1 cellular context compared by ENCODE assay signal in the genomic region with DNA sequence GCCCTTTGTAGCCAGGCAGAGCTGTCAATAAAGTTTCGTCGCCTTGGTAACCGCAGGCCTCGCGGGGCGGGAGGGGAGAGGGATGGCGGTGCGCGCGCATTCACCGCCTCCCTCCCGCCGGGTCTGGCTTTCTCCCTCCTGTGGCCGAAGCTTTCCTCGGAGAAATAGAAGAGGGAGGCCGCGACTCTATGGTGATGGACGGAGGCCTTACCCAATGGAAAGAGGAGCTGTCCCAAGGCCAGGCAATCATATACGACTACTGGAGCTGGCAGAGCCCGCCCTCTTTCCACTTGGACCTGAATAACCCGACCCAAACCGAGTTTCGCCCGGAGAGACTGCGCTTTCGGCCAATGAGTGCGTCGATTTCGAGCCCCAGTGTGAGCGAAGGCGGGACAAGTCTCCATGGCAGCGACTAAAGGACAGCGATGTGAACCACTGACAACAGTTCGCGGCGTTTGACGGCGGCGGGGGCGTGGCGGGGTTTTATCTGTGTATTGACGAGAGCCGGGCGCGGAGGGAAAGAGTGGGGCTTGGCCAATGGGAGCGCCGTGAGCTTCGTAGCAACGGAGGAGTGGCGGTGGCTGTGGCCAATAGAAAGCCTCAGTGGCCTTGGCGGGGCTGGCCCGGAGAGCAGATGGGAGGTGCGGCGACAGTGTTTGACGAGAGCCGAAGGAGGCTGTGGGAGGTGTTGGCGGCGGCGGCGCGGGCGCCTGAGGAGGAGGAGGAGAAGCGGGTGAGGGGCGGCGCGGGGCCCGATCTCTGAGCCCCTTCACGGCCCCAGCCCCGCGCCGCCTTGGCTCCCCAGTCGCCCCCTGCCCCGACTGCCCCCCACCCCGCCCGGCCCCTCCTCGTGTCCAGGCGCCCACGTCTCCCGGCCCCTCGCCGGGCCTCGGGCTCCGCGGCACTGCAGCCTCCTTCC.
A peak's percentile ranks its signal among the peaks of the same experiment; 100 is the strongest.
TF ChIP-seq lines count a peak whose summit lies in the region.

A gene (plus strand): TSS at position 652 of the 919 bp plus-strand sequence. CDS start 2,061 bp downstream, outside the sequence.

TF ChIP-seq in K562, 482 proteins besides CTCF, POLR2A, EP300 and RAD21 (continued from another document and continues in another):
- TF ChIP-seq, protein P1, sequence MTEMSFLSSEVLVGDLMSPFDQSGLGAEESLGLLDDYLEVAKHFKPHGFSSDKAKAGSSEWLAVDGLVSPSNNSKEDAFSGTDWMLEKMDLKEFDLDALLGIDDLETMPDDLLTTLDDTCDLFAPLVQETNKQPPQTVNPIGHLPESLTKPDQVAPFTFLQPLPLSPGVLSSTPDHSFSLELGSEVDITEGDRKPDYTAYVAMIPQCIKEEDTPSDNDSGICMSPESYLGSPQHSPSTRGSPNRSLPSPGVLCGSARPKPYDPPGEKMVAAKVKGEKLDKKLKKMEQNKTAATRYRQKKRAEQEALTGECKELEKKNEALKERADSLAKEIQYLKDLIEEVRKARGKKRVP (CRISPR knock-in tag; IDR thresholded peaks at IDR 0.05) = no peak
- TF ChIP-seq, protein P2, sequence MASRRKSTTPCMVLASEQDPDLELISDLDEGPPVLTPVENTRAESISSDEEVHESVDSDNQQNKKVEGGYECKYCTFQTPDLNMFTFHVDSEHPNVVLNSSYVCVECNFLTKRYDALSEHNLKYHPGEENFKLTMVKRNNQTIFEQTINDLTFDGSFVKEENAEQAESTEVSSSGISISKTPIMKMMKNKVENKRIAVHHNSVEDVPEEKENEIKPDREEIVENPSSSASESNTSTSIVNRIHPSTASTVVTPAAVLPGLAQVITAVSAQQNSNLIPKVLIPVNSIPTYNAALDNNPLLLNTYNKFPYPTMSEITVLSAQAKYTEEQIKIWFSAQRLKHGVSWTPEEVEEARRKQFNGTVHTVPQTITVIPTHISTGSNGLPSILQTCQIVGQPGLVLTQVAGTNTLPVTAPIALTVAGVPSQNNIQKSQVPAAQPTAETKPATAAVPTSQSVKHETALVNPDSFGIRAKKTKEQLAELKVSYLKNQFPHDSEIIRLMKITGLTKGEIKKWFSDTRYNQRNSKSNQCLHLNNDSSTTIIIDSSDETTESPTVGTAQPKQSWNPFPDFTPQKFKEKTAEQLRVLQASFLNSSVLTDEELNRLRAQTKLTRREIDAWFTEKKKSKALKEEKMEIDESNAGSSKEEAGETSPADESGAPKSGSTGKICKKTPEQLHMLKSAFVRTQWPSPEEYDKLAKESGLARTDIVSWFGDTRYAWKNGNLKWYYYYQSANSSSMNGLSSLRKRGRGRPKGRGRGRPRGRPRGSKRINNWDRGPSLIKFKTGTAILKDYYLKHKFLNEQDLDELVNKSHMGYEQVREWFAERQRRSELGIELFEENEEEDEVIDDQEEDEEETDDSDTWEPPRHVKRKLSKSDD (conservative IDR thresholded peaks at IDR 0.05; ENCODE audit: low read length) = no peak
- TF ChIP-seq ESRRA (IDR thresholded peaks at IDR 0.05; ENCODE audit: borderline replicate concordance, low read depth) (peak; percentile 10; the same call in 1 of the 2 replicates), PYGO2 (tag; IDR thresholded peaks at IDR 0.05) (no peak), RBFOX2 (IDR thresholded peaks at IDR 0.05; ENCODE audit: low read depth, low read length) (peak; percentile 85), NFIC (IDR thresholded peaks at IDR 0.05) (peak; percentile 34; the same call in 1 of the 2 replicates), CXXC5 (CRISPR knock-in tag; IDR thresholded peaks at IDR 0.05) (peak; percentile 98), ZNF133 (CRISPR knock-in tag; IDR thresholded peaks at IDR 0.05) (no peak), EGR1 (conservative IDR thresholded peaks at IDR 0.05) (peak; percentile 90), ZFPM2 (CRISPR knock-in tag; IDR thresholded peaks at IDR 0.05) (no peak), ZNF217 (CRISPR knock-in tag; IDR thresholded peaks at IDR 0.05) (no peak)
- TF ChIP-seq, protein P3, sequence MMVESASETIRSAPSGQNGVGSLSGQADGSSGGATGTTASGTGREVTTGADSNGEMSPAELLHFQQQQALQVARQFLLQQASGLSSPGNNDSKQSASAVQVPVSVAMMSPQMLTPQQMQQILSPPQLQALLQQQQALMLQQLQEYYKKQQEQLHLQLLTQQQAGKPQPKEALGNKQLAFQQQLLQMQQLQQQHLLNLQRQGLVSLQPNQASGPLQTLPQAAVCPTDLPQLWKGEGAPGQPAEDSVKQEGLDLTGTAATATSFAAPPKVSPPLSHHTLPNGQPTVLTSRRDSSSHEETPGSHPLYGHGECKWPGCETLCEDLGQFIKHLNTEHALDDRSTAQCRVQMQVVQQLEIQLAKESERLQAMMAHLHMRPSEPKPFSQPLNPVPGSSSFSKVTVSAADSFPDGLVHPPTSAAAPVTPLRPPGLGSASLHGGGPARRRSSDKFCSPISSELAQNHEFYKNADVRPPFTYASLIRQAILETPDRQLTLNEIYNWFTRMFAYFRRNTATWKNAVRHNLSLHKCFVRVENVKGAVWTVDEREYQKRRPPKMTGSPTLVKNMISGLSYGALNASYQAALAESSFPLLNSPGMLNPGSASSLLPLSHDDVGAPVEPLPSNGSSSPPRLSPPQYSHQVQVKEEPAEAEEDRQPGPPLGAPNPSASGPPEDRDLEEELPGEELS (CRISPR knock-in tag; IDR thresholded peaks at IDR 0.05; ENCODE audit: borderline replicate concordance) = no peak
- TF ChIP-seq, protein P4, sequence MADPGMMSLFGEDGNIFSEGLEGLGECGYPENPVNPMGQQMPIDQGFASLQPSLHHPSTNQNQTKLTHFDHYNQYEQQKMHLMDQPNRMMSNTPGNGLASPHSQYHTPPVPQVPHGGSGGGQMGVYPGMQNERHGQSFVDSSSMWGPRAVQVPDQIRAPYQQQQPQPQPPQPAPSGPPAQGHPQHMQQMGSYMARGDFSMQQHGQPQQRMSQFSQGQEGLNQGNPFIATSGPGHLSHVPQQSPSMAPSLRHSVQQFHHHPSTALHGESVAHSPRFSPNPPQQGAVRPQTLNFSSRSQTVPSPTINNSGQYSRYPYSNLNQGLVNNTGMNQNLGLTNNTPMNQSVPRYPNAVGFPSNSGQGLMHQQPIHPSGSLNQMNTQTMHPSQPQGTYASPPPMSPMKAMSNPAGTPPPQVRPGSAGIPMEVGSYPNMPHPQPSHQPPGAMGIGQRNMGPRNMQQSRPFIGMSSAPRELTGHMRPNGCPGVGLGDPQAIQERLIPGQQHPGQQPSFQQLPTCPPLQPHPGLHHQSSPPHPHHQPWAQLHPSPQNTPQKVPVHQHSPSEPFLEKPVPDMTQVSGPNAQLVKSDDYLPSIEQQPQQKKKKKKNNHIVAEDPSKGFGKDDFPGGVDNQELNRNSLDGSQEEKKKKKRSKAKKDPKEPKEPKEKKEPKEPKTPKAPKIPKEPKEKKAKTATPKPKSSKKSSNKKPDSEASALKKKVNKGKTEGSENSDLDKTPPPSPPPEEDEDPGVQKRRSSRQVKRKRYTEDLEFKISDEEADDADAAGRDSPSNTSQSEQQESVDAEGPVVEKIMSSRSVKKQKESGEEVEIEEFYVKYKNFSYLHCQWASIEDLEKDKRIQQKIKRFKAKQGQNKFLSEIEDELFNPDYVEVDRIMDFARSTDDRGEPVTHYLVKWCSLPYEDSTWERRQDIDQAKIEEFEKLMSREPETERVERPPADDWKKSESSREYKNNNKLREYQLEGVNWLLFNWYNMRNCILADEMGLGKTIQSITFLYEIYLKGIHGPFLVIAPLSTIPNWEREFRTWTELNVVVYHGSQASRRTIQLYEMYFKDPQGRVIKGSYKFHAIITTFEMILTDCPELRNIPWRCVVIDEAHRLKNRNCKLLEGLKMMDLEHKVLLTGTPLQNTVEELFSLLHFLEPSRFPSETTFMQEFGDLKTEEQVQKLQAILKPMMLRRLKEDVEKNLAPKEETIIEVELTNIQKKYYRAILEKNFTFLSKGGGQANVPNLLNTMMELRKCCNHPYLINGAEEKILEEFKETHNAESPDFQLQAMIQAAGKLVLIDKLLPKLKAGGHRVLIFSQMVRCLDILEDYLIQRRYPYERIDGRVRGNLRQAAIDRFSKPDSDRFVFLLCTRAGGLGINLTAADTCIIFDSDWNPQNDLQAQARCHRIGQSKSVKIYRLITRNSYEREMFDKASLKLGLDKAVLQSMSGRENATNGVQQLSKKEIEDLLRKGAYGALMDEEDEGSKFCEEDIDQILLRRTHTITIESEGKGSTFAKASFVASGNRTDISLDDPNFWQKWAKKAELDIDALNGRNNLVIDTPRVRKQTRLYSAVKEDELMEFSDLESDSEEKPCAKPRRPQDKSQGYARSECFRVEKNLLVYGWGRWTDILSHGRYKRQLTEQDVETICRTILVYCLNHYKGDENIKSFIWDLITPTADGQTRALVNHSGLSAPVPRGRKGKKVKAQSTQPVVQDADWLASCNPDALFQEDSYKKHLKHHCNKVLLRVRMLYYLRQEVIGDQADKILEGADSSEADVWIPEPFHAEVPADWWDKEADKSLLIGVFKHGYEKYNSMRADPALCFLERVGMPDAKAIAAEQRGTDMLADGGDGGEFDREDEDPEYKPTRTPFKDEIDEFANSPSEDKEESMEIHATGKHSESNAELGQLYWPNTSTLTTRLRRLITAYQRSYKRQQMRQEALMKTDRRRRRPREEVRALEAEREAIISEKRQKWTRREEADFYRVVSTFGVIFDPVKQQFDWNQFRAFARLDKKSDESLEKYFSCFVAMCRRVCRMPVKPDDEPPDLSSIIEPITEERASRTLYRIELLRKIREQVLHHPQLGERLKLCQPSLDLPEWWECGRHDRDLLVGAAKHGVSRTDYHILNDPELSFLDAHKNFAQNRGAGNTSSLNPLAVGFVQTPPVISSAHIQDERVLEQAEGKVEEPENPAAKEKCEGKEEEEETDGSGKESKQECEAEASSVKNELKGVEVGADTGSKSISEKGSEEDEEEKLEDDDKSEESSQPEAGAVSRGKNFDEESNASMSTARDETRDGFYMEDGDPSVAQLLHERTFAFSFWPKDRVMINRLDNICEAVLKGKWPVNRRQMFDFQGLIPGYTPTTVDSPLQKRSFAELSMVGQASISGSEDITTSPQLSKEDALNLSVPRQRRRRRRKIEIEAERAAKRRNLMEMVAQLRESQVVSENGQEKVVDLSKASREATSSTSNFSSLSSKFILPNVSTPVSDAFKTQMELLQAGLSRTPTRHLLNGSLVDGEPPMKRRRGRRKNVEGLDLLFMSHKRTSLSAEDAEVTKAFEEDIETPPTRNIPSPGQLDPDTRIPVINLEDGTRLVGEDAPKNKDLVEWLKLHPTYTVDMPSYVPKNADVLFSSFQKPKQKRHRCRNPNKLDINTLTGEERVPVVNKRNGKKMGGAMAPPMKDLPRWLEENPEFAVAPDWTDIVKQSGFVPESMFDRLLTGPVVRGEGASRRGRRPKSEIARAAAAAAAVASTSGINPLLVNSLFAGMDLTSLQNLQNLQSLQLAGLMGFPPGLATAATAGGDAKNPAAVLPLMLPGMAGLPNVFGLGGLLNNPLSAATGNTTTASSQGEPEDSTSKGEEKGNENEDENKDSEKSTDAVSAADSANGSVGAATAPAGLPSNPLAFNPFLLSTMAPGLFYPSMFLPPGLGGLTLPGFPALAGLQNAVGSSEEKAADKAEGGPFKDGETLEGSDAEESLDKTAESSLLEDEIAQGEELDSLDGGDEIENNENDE (IDR thresholded peaks at IDR 0.05; ENCODE audit: low read depth, low read length) = no peak
- TF ChIP-seq, protein P5, sequence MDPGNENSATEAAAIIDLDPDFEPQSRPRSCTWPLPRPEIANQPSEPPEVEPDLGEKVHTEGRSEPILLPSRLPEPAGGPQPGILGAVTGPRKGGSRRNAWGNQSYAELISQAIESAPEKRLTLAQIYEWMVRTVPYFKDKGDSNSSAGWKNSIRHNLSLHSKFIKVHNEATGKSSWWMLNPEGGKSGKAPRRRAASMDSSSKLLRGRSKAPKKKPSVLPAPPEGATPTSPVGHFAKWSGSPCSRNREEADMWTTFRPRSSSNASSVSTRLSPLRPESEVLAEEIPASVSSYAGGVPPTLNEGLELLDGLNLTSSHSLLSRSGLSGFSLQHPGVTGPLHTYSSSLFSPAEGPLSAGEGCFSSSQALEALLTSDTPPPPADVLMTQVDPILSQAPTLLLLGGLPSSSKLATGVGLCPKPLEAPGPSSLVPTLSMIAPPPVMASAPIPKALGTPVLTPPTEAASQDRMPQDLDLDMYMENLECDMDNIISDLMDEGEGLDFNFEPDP (CRISPR knock-in tag; IDR thresholded peaks at IDR 0.05) = no peak
- TF ChIP-seq, protein P6, sequence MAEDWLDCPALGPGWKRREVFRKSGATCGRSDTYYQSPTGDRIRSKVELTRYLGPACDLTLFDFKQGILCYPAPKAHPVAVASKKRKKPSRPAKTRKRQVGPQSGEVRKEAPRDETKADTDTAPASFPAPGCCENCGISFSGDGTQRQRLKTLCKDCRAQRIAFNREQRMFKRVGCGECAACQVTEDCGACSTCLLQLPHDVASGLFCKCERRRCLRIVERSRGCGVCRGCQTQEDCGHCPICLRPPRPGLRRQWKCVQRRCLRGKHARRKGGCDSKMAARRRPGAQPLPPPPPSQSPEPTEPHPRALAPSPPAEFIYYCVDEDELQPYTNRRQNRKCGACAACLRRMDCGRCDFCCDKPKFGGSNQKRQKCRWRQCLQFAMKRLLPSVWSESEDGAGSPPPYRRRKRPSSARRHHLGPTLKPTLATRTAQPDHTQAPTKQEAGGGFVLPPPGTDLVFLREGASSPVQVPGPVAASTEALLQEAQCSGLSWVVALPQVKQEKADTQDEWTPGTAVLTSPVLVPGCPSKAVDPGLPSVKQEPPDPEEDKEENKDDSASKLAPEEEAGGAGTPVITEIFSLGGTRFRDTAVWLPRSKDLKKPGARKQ (CRISPR knock-in tag; IDR thresholded peaks at IDR 0.05) = no peak
- TF ChIP-seq, protein P7, sequence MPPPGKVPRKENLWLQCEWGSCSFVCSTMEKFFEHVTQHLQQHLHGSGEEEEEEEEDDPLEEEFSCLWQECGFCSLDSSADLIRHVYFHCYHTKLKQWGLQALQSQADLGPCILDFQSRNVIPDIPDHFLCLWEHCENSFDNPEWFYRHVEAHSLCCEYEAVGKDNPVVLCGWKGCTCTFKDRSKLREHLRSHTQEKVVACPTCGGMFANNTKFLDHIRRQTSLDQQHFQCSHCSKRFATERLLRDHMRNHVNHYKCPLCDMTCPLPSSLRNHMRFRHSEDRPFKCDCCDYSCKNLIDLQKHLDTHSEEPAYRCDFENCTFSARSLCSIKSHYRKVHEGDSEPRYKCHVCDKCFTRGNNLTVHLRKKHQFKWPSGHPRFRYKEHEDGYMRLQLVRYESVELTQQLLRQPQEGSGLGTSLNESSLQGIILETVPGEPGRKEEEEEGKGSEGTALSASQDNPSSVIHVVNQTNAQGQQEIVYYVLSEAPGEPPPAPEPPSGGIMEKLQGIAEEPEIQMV (tag; conservative IDR thresholded peaks at IDR 0.05; ENCODE audit: low read depth) = no peak
- TF ChIP-seq, protein P8, sequence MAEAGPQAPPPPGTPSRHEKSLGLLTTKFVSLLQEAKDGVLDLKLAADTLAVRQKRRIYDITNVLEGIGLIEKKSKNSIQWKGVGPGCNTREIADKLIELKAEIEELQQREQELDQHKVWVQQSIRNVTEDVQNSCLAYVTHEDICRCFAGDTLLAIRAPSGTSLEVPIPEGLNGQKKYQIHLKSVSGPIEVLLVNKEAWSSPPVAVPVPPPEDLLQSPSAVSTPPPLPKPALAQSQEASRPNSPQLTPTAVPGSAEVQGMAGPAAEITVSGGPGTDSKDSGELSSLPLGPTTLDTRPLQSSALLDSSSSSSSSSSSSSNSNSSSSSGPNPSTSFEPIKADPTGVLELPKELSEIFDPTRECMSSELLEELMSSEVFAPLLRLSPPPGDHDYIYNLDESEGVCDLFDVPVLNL (CRISPR knock-in tag; IDR thresholded peaks at IDR 0.05; ENCODE audit: low read depth) = peak; percentile 52; the same call in 1 of the 2 replicates
- TF ChIP-seq, protein P9, sequence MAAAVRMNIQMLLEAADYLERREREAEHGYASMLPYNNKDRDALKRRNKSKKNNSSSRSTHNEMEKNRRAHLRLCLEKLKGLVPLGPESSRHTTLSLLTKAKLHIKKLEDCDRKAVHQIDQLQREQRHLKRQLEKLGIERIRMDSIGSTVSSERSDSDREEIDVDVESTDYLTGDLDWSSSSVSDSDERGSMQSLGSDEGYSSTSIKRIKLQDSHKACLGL (CRISPR knock-in tag; IDR thresholded peaks at IDR 0.05; ENCODE audit: borderline replicate concordance, poor library complexity, severe bottlenecking) = no peak
- TF ChIP-seq, protein P10, sequence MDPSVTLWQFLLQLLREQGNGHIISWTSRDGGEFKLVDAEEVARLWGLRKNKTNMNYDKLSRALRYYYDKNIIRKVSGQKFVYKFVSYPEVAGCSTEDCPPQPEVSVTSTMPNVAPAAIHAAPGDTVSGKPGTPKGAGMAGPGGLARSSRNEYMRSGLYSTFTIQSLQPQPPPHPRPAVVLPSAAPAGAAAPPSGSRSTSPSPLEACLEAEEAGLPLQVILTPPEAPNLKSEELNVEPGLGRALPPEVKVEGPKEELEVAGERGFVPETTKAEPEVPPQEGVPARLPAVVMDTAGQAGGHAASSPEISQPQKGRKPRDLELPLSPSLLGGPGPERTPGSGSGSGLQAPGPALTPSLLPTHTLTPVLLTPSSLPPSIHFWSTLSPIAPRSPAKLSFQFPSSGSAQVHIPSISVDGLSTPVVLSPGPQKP (CRISPR knock-in tag; IDR thresholded peaks at IDR 0.05) = no peak
